In the genomic region with DNA sequence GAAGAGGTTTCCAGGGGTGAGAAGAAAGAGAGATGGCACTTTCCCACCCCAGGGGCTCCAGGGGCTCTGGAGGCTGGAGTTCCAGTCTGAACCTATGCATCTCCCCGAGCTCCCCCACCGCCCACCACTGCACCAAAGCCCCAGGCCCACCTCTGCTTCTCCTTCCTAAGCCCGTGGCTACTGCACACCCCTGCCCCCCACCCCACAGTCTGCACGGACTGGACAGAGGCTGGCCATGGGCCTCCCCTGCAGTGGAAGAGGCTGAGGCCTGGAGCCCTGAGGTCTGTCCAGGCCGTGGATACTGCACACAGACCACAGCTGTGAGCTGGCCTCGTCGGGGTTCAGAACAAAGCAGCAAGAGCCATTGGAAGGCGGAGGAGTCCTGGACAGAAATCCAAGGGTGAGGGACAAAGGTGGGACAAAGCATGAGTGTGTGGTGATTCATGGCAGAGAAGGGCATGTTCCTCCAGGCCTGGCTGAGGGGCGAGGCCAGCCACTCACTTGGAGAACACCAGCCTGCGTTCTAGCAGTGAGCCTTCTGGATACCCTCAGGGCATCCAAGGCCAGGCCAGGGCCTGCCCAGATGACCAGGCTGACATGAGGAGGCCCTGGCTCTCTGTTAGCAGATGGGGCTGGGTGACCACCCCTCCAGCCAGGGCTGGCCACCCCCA, we compare ENCODE assay signal across 20 cellular contexts.
DNase-seq lines count a peak whose midpoint lies in the region; ATAC-seq, FAIRE-seq and TF ChIP-seq lines count a peak whose summit lies in the region.
"Had no signal": no experiment of that assay in that cellular context is flagged by ENCODE, and none has a peak within 500 bp of the region (broad histone marks: within the 10 kb centered on the region; RNA-seq: fewer than 3 reads in every experiment).

No MANE protein-coding gene starts in this region.

- FAIRE-seq in A549 (lab: Jason Lieb, UNC), result no peak
- no peak for FAIRE-seq in HTR-8/SVneo (lab: Jason Lieb, UNC)
- FAIRE-seq in astrocyte (lab: Jason Lieb, UNC), result no peak
- FAIRE-seq in frontal cortex (lab: Jason Lieb, UNC), result no peak

- DNase-seq in A549 (ENCODE audit: low read depth in 1 of 2, low spot score in 1 of 2), result no peak
- DNase-seq in HTR-8/SVneo (ENCODE audit: insufficient read length, low spot score), result peak; percentile 38
- DNase-seq in astrocyte (ENCODE audit: low read depth), result no peak
- DNase-seq in lower lobe of right lung, result peak; percentile 24
- no peak for DNase-seq in frontal cortex (ENCODE audit: low spot score in 2 of 2)
- DNase-seq in activated CD4-positive, CD25-positive, alpha-beta regulatory T cell treated with anti-CD3 and anti-CD28 coated beads, Interleukin-2, amount 50 U/mL, for 72 hours, result no peak
- DNase-seq in effector memory CD8-positive, alpha-beta T cell, result no peak
- DNase-seq in effector memory CD4-positive, alpha-beta T cell, result no peak
- DNase-seq: activated naive CD8-positive, alpha-beta T cell treated with anti-CD3 and anti-CD28 coated beads, Interleukin-2, amount 50 U/mL, for 24 hours; CD8-positive, alpha-beta T cell; GOT3; NCI-H187 treated with DMSO at 0.1 percent for 48 hours; NCI-H446; nephron progenitor cell; Right ventricle myocardium superior; thyroid gland had no signal

- H3K27me3 Mint-ChIP-seq in astrocyte (ENCODE audit: low read depth, unreplicated experiment), result peaks cover 3% of the 10 kb centered on the region
- H3K27me3 Mint-ChIP-seq in effector memory CD8-positive, alpha-beta T cell, result peaks cover 18 to 68% of the 10 kb centered on the region in 2 donors

- no peak overlapping the region for H3K27ac Mint-ChIP-seq in astrocyte (ENCODE audit: unreplicated experiment)
- no peak overlapping the region for H3K27ac Mint-ChIP-seq in effector memory CD8-positive, alpha-beta T cell
- H3K27ac Mint-ChIP-seq: activated naive CD8-positive, alpha-beta T cell treated with anti-CD3 and anti-CD28 coated beads, Interleukin-2, amount 50 U/mL, for 24 hours; CD8-positive, alpha-beta T cell; memory B cell; nephron progenitor cell; T-helper 1 cell treated with Interleukin-12 subunit alpha and Interleukin-12 subunit beta and Interleukin-4 antibody, amounts not matched to agents 30 μg/mL and 1 μg/mL, for 36 hours; WTC11 had no signal

- H3K4me1 Mint-ChIP-seq in astrocyte (ENCODE audit: low read depth, unreplicated experiment), result peaks cover 7% of the 10 kb centered on the region
- no peaks in the 10 kb centered on the region for H3K4me1 Mint-ChIP-seq in effector memory CD8-positive, alpha-beta T cell (ENCODE audit: low read depth in 2 of 2)
- H3K4me1 Mint-ChIP-seq: activated naive CD8-positive, alpha-beta T cell treated with anti-CD3 and anti-CD28 coated beads, Interleukin-2, amount 50 U/mL, for 24 hours; memory B cell had no signal

- TF ChIP-seq POLR2A in A549 (IDR thresholded peaks at IDR 0.05; ENCODE audit: low read length), result no peak

- H2AFZ ChIP-seq in astrocyte (ENCODE audit: low read depth, low read length), result peak overlapping the region; percentile 51

- H3K36me3 ChIP-seq in astrocyte (ENCODE audit: insufficient read depth, low read length), result no peaks in the 10 kb centered on the region
- H3K36me3 ChIP-seq in lower lobe of right lung, result no peaks in the 10 kb centered on the region
- H3K36me3 ChIP-seq in effector memory CD4-positive, alpha-beta T cell (ENCODE audit: control insufficient read depth, insufficient read depth, low read length), result no peaks in the 10 kb centered on the region
- H3K36me3 ChIP-seq: heart left ventricle, thyroid gland had no signal

- TF ChIP-seq CTCF in A549 (IDR thresholded peaks at IDR 0.05), result no peak
- no peak for TF ChIP-seq CTCF in astrocyte (IDR thresholded peaks at IDR 0.05; ENCODE audit: insufficient read depth, low read depth, low read length)
- TF ChIP-seq CTCF in lower lobe of right lung (IDR thresholded peaks at IDR 0.05), result no peak

- H3K27me3 ChIP-seq in astrocyte (ENCODE audit: insufficient read depth, low read length) (no peaks in the 10 kb centered on the region), lower lobe of right lung (ENCODE audit: low read depth) (peaks cover 5% of the 10 kb centered on the region)
- H3K27me3 ChIP-seq in effector memory CD4-positive, alpha-beta T cell (replicated peaks; ENCODE audit: control insufficient read depth, insufficient read depth, low read length, poor library complexity, severe bottlenecking), result no peaks in the 10 kb centered on the region
- H3K27me3 ChIP-seq: heart left ventricle, thyroid gland had no signal

- H3K27ac ChIP-seq in A549 (peak overlapping the region; percentile 40 to 73; a peak in 5 of 6 replicates), astrocyte (ENCODE audit: low read depth, low read length) (peak overlapping the region; percentile 31), lower lobe of right lung (no peak overlapping the region)
- H3K27ac ChIP-seq in effector memory CD4-positive, alpha-beta T cell (ENCODE audit: insufficient read depth, low read length, poor library complexity, severe bottlenecking), result no peak overlapping the region
- H3K27ac ChIP-seq: heart left ventricle, thyroid gland had no signal

- no peak for TF ChIP-seq RAD21 in A549 (conservative IDR thresholded peaks at IDR 0.05 in 1 of 2, IDR thresholded peaks at IDR 0.05 in 1 of 2)

- POLR2A ChIA-PET in A549 (lab: Yijun Ruan, JAX), result no interaction called here

- peak in 1 of 2 experiments; percentile 44; a peak in 3 of 6 replicates for ATAC-seq in A549
- peak in 1 of 2 donors; percentile 34 for ATAC-seq in lower lobe of right lung
- ATAC-seq in effector memory CD8-positive, alpha-beta T cell (replicated peaks), result no peak
- ATAC-seq: CD8-positive, alpha-beta T cell; heart left ventricle; WTC11 had no signal

- H3K4me3 Mint-ChIP-seq in astrocyte (ENCODE audit: unreplicated experiment), result no peak overlapping the region
- no peak overlapping the region for H3K4me3 Mint-ChIP-seq in effector memory CD8-positive, alpha-beta T cell
- H3K4me3 Mint-ChIP-seq: activated naive CD8-positive, alpha-beta T cell treated with anti-CD3 and anti-CD28 coated beads, Interleukin-2, amount 50 U/mL, for 24 hours; CD8-positive, alpha-beta T cell; memory B cell; nephron progenitor cell; T-helper 1 cell treated with Interleukin-12 subunit alpha and Interleukin-12 subunit beta and Interleukin-4 antibody, amounts not matched to agents 30 μg/mL and 1 μg/mL, for 36 hours; WTC11 had no signal

- TF ChIP-seq EP300 in A549 (IDR thresholded peaks at IDR 0.05), result no peak

- H3K4me2 ChIP-seq in A549, result no peak overlapping the region
- H3K4me2 ChIP-seq in astrocyte (ENCODE audit: low read length), result peak overlapping the region; percentile 3

- H3K9me3 ChIP-seq in A549 (no peaks in the 10 kb centered on the region), astrocyte (ENCODE audit: insufficient read depth, low read depth, low read length) (no peaks in the 10 kb centered on the region), lower lobe of right lung (no peaks in the 10 kb centered on the region)
- no peaks in the 10 kb centered on the region for H3K9me3 ChIP-seq in effector memory CD4-positive, alpha-beta T cell (ENCODE audit: control insufficient read depth, low read length)
- H3K9me3 ChIP-seq: heart left ventricle, thyroid gland had no signal

- intact Hi-C loops in lower lobe of right lung (cut with DNase I), result no loop called here

- no peaks in the 10 kb centered on the region for H4K20me1 ChIP-seq in astrocyte (ENCODE audit: insufficient read depth, low read length)

- no peaks in the 10 kb centered on the region for H3K36me3 Mint-ChIP-seq in astrocyte (ENCODE audit: low read depth, unreplicated experiment)
- H3K36me3 Mint-ChIP-seq in effector memory CD8-positive, alpha-beta T cell (ENCODE audit: insufficient read depth), result no peaks in the 10 kb centered on the region
- H3K36me3 Mint-ChIP-seq: CD8-positive, alpha-beta T cell; memory B cell; WTC11 had no signal

- H3K79me2 ChIP-seq in astrocyte (ENCODE audit: insufficient read depth, low read length), result no peaks in the 10 kb centered on the region

- H3K4me3 ChIP-seq in A549 (no peak overlapping the region), astrocyte (ENCODE audit: insufficient read depth, low read depth, low read length) (no peak overlapping the region), lower lobe of right lung (no peak overlapping the region)
- no peak overlapping the region for H3K4me3 ChIP-seq in effector memory CD4-positive, alpha-beta T cell (ENCODE audit: insufficient read depth, low read depth, low read length, poor library complexity, severe bottlenecking)
- H3K4me3 ChIP-seq: heart left ventricle, thyroid gland had no signal

- no peak overlapping the region for H3K9ac ChIP-seq in astrocyte (ENCODE audit: low read length)

- CTCF ChIA-PET in A549 (lab: Yijun Ruan, JAX), result no interaction called here

- 67% methylated on average over 6 of the region's 10 CpGs for WGBS in A549 (ENCODE audit: missing lambda C conversion rate)

- H3K9me3 Mint-ChIP-seq in astrocyte (ENCODE audit: unreplicated experiment), result no peaks in the 10 kb centered on the region
- no peaks in the 10 kb centered on the region for H3K9me3 Mint-ChIP-seq in effector memory CD8-positive, alpha-beta T cell
- H3K9me3 Mint-ChIP-seq: activated naive CD8-positive, alpha-beta T cell treated with anti-CD3 and anti-CD28 coated beads, Interleukin-2, amount 50 U/mL, for 24 hours; CD8-positive, alpha-beta T cell; memory B cell; nephron progenitor cell; T-helper 1 cell treated with Interleukin-12 subunit alpha and Interleukin-12 subunit beta and Interleukin-4 antibody, amounts not matched to agents 30 μg/mL and 1 μg/mL, for 36 hours; WTC11 had no signal

- H3K4me1 ChIP-seq in A549, result peaks cover 19% of the 10 kb centered on the region
- H3K4me1 ChIP-seq in astrocyte (ENCODE audit: insufficient read depth, low read length), result peaks cover 19% of the 10 kb centered on the region
- no peaks in the 10 kb centered on the region for H3K4me1 ChIP-seq in lower lobe of right lung
- H3K4me1 ChIP-seq in effector memory CD4-positive, alpha-beta T cell (ENCODE audit: control insufficient read depth, insufficient read depth, low read length, poor library complexity, severe bottlenecking), result no peaks in the 10 kb centered on the region
- H3K4me1 ChIP-seq: thyroid gland had no signal

TF ChIP-seq in A549, 52 proteins besides CTCF, POLR2A, EP300 and RAD21:
- TF ChIP-seq, protein P1, sequence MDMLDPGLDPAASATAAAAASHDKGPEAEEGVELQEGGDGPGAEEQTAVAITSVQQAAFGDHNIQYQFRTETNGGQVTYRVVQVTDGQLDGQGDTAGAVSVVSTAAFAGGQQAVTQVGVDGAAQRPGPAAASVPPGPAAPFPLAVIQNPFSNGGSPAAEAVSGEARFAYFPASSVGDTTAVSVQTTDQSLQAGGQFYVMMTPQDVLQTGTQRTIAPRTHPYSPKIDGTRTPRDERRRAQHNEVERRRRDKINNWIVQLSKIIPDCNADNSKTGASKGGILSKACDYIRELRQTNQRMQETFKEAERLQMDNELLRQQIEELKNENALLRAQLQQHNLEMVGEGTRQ (IDR thresholded peaks at IDR 0.05), result no peak

Comparison
In these comparisons a context has a peak if more than half of its experiments do, and no peak if none do; other contexts are left out.
1. DNase-seq: peak in HTR-8/SVneo (single experiment) and lower lobe of right lung (single experiment); none in A549 (0 of 2), astrocyte (single experiment), frontal cortex (0 of 2), activated CD4-positive, CD25-positive, alpha-beta regulatory T cell treated with anti-CD3 and anti-CD28 coated beads, Interleukin-2, amount 50 U/mL, for 72 hours (single experiment), effector memory CD8-positive, alpha-beta T cell (0 of 3) and effector memory CD4-positive, alpha-beta T cell (0 of 3).
2. H3K27ac ChIP-seq: peak in A549 (2 of 2) and astrocyte (single experiment); none in lower lobe of right lung (single experiment) and effector memory CD4-positive, alpha-beta T cell (single experiment).